9 cellular contexts compared by ENCODE assay signal in the genomic region with DNA sequence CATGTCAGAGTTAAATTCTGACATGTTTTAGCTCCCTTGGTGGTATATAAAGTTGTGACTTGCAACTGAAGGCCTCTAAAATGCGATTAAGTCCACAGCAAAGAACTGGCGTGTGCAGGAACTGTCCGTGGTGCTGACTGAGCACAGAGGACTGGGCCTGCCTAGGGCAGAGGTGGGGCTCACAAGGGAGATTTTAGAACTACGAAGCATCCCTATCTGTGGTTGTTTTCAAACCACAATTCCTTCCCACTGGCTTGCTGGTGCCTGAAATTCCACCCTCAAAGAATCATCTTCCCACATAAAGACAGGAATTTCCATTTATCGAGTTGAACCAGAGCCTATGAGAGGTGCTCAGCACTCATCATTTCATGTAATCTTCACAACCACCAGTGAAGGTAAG. TPM values are rescaled to one million over a fixed set of nuclear protein-coding genes. Genes with fewer than 3 reads are reported as not detected.
DNase-seq lines count a peak whose midpoint lies in the region; ATAC-seq and TF ChIP-seq lines count a peak whose summit lies in the region.
"Had no signal": no experiment of that assay in that cellular context is flagged by ENCODE, and none has a peak within 500 bp of the region (broad histone marks: within the 10 kb centered on the region; RNA-seq: fewer than 3 reads in every experiment).

No MANE protein-coding gene starts in this region.

- H3K9me3 Mint-ChIP-seq in activated CD8-positive, alpha-beta T cell treated with anti-CD3 and anti-CD28 coated beads for 36 hours, result no peaks in the 10 kb centered on the region

- no peaks in the 10 kb centered on the region for H3K36me3 ChIP-seq in left ventricle myocardium inferior

- ATAC-seq in activated CD8-positive, alpha-beta T cell treated with anti-CD3 and anti-CD28 coated beads for 36 hours, result peak; percentile 51
- no peak for ATAC-seq in GM18517 (IDR thresholded peaks at IDR 0.05; ENCODE audit: unreplicated experiment)

- no peaks in the 10 kb centered on the region for H3K4me1 ChIP-seq in left ventricle myocardium inferior
- H3K4me1 ChIP-seq: parathyroid adenoma had no signal

- H3K27ac ChIP-seq in left ventricle myocardium inferior (replicated peaks), result no peak overlapping the region
- H3K27ac ChIP-seq: parathyroid adenoma had no signal

- no peaks in the 10 kb centered on the region for H3K9me3 ChIP-seq in left ventricle myocardium inferior (replicated peaks)

- no peak for TF ChIP-seq CTCF in activated CD8-positive, alpha-beta T cell treated with anti-CD3 and anti-CD28 coated beads for 36 hours (IDR thresholded peaks at IDR 0.05)
- no peak for TF ChIP-seq CTCF in left ventricle myocardium inferior (IDR thresholded peaks at IDR 0.05; ENCODE audit: borderline replicate concordance)

- no peak overlapping the region for H3K27ac Mint-ChIP-seq in activated CD8-positive, alpha-beta T cell treated with anti-CD3 and anti-CD28 coated beads for 36 hours

- POLR2A ChIA-PET in activated CD8-positive, alpha-beta T cell treated with anti-CD3 and anti-CD28 coated beads for 36 hours (lab: Charles Lee), result interaction anchor here (0.6 kb wide), 1 partner anchor 381 kb away, joined by 3 read pairs; no protein-coding TSS in a partner anchor

- no peak overlapping the region for H3K4me3 Mint-ChIP-seq in activated CD8-positive, alpha-beta T cell treated with anti-CD3 and anti-CD28 coated beads for 36 hours

- CTCF ChIA-PET in activated CD8-positive, alpha-beta T cell treated with anti-CD3 and anti-CD28 coated beads for 36 hours (lab: Charles Lee), result no interaction called here

- intact Hi-C loops in activated CD8-positive, alpha-beta T cell treated with anti-CD3 and anti-CD28 coated beads for 36 hours (cut with micrococcal nuclease), result no loop called here
- intact Hi-C loops in left ventricle myocardium inferior (cut with micrococcal nuclease), result no loop called here

- H3K27me3 Mint-ChIP-seq in activated CD8-positive, alpha-beta T cell treated with anti-CD3 and anti-CD28 coated beads for 36 hours, result peaks cover 10% of the 10 kb centered on the region

- H3K36me3 Mint-ChIP-seq in activated CD8-positive, alpha-beta T cell treated with anti-CD3 and anti-CD28 coated beads for 36 hours (ENCODE audit: low read depth), result no peaks in the 10 kb centered on the region

- H3K4me1 Mint-ChIP-seq in activated CD8-positive, alpha-beta T cell treated with anti-CD3 and anti-CD28 coated beads for 36 hours (ENCODE audit: low read depth), result no peaks in the 10 kb centered on the region

- in situ Hi-C loops in ACHN (cut with HindIII; ENCODE audit: low pct_ligation_motif_present, low pct_unique_long_range_greater_than_20kb, low sequenced_read_pairs), result no loop called here

- no peak overlapping the region for H3K4me3 ChIP-seq in left ventricle myocardium inferior

- H3K27me3 ChIP-seq in left ventricle myocardium inferior (ENCODE audit: low read depth), result peaks cover 22% of the 10 kb centered on the region

- DNase-seq in ACHN (peak; percentile 57), HPDE6-E6E7 (ENCODE audit: extremely low spot score) (peak; percentile 66), left ventricle myocardium inferior (peak; percentile 20), NCI-H187 (lab: John Stamatoyannopoulos, UW) (no peak)
- peak; percentile 58 for DNase-seq in activated CD8-positive, alpha-beta T cell treated with anti-CD3 and anti-CD28 coated beads for 36 hours
- peak in 2 of 3 experiments; percentile 13 to 26 for DNase-seq in stimulated activated CD4-positive, alpha-beta T cell treated with anti-CD3 and anti-CD28 coated beads, TNF-alpha, amount 100 ng/mL, for 24 hours (ENCODE audit: low read depth in 3 of 3)
- DNase-seq in activated CD4-positive, CD25-positive, alpha-beta regulatory T cell treated with anti-CD3 and anti-CD28 coated beads, Interleukin-2, amount 50 U/mL, for 72 hours, result no peak

RNA-seq across cellular contexts. Expression of a gene that starts 30.1 kb away (rescaled TPM):
- total RNA-seq in activated CD8-positive, alpha-beta T cell treated with anti-CD3 and anti-CD28 coated beads for 36 hours, result not detected
- 0.11 TPM for total RNA-seq in left ventricle myocardium inferior

RNA-seq across cellular contexts. Expression of a gene that starts 34.6 kb away (rescaled TPM):
- under 1 TPM; 0.25 to 0.29 TPM for total RNA-seq in activated CD8-positive, alpha-beta T cell treated with anti-CD3 and anti-CD28 coated beads for 36 hours
- 0.33 TPM for total RNA-seq in left ventricle myocardium inferior

Comparison
In these comparisons a context has a peak if more than half of its experiments do, and no peak if none do; other contexts are left out.
1. DNase-seq: peak in ACHN (single experiment), HPDE6-E6E7 (single experiment), activated CD8-positive, alpha-beta T cell treated with anti-CD3 and anti-CD28 coated beads for 36 hours (single experiment), left ventricle myocardium inferior (single experiment) and stimulated activated CD4-positive, alpha-beta T cell treated with anti-CD3 and anti-CD28 coated beads, TNF-alpha, amount 100 ng/mL, for 24 hours (2 of 3); none in NCI-H187 (0 of 2) and activated CD4-positive, CD25-positive, alpha-beta regulatory T cell treated with anti-CD3 and anti-CD28 coated beads, Interleukin-2, amount 50 U/mL, for 72 hours (single experiment).